In the genomic region with DNA sequence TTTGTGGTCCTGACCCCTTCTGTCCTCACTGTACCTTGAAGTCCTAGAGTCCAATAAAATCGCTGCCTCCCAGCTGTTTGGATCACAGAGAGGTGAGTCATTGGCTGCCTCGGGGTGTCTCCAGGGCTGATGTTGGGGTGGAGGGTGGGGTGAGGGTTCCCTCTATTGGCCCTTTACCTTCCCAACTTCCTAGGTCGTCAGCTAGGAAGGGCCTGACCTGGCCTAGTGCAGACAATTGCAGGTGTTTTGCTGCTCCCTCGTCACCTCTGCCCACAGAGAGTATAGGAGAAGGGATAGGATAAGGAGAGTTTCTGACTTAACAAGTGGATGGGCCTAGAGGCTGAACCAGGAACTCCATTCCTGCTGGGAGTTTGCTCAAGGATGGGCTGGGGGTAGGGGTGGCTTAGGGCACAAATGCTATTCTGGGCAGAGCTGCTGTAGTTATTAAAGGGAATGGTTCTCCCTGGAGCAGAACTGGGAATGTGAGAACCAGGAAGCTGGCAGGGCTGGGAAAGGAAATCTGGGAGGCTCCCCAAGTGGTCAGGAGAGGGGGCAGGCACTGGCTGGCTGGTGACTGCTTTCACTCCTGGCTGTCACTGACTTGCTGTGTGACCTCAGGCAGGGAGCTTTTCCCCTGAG, we compare ENCODE assay signal across 8 cellular contexts. TPM values are rescaled to one million over a fixed set of nuclear protein-coding genes. Genes with fewer than 3 reads are reported as not detected.
A peak's percentile ranks its signal among the peaks of the same experiment; 100 is the strongest.
DNase-seq lines count a peak whose midpoint lies in the region; ATAC-seq lines count a peak whose summit lies in the region.

No MANE protein-coding gene starts in this region.

- H3K9me3 Mint-ChIP-seq in naive thymus-derived CD4-positive, alpha-beta T cell, result peaks cover 0 to 8% (median 0%) of the 10 kb centered on the region in 11 donors

- peak; percentile 15 for DNase-seq in stimulated activated CD4-positive, alpha-beta T cell treated with anti-CD3 and anti-CD28 coated beads, Interleukin-1b, Interleukin-23, amount 100 ng/mL, for 48 hours
- no peak for DNase-seq in stimulated activated CD4-positive, alpha-beta T cell treated with anti-CD3 and anti-CD28 coated beads, Interleukin-4, amount 100 ng/mL, for 1 hour
- DNase-seq in SJCRH30, result peak; percentile 78 to 79
- no peak for DNase-seq in epithelial cell of prostate (ENCODE audit: low read depth, low spot score)
- peak in 1 of 9 donors; percentile 32 for DNase-seq in naive thymus-derived CD4-positive, alpha-beta T cell
- no peak for DNase-seq in activated CD4-positive, CD25-positive, alpha-beta regulatory T cell treated with anti-CD3 and anti-CD28 coated beads, Interleukin-2, amount 50 U/mL, for 72 hours
- DNase-seq in NCI-H146 (lab: John Stamatoyannopoulos, UW), result no peak
- DNase-seq in NCI-H2171 treated with DMSO at 0.1 percent for 48 hours (lab: John Stamatoyannopoulos, UW), result no peak

- ATAC-seq in naive thymus-derived CD4-positive, alpha-beta T cell, result no peak

- no peaks in the 10 kb centered on the region for H3K27me3 ChIP-seq in SJCRH30
- H3K27me3 ChIP-seq in naive thymus-derived CD4-positive, alpha-beta T cell (ENCODE audit: control insufficient read depth in 2 of 2, insufficient read depth in 2 of 2, low read length in 2 of 2), result no peaks in the 10 kb centered on the region

- CTCF ChIA-PET in naive thymus-derived CD4-positive, alpha-beta T cell (lab: Charles Lee), result interaction anchor here (0.6 to 3.5 kb wide), 4 partner anchors 65 to 1928 kb away, joined by 3 to 32 read pairs (median 4); no protein-coding TSS in a partner anchor

- peak overlapping the region; percentile 23 to 100 (median 97) for H3K27ac Mint-ChIP-seq in naive thymus-derived CD4-positive, alpha-beta T cell

- peaks cover 0 to 1% (median 0%) of the 10 kb centered on the region in 5 donors for H3K36me3 Mint-ChIP-seq in naive thymus-derived CD4-positive, alpha-beta T cell

- intact Hi-C loops in naive thymus-derived CD4-positive, alpha-beta T cell (cut with micrococcal nuclease), result loop anchor here (5.0 to 10.0 kb wide), 4 partner anchors 119 to 711 kb away; a partner anchor contains a TSS

- POLR2A ChIA-PET in naive thymus-derived CD4-positive, alpha-beta T cell (lab: Charles Lee), result interaction anchor here (0.7 kb wide), 1 partner anchor 1038 kb away, joined by 3 read pairs; no protein-coding TSS in a partner anchor

- peak overlapping the region; percentile 88 to 98 (median 92) for H3K4me3 Mint-ChIP-seq in naive thymus-derived CD4-positive, alpha-beta T cell

- peaks cover 0 to 28% (median 6%) of the 10 kb centered on the region in 5 donors for H3K27me3 Mint-ChIP-seq in naive thymus-derived CD4-positive, alpha-beta T cell

- H3K4me1 Mint-ChIP-seq in naive thymus-derived CD4-positive, alpha-beta T cell, result peaks cover 19 to 42% (median 29%) of the 10 kb centered on the region in 7 donors

- H3K27ac ChIP-seq in SJCRH30 (peak overlapping the region; percentile 70), epithelial cell of prostate (peak overlapping the region; percentile 90)
- peak overlapping the region; percentile 94 for H3K27ac ChIP-seq in naive thymus-derived CD4-positive, alpha-beta T cell (ENCODE audit: low read depth, low read length)

- no peaks in the 10 kb centered on the region for H3K9me3 ChIP-seq in SJCRH30 (replicated peaks)
- H3K9me3 ChIP-seq in naive thymus-derived CD4-positive, alpha-beta T cell (ENCODE audit: control insufficient read depth in 2 of 3, low read length in 3 of 3), result no peaks in the 10 kb centered on the region

- peaks cover 17% of the 10 kb centered on the region for H3K4me1 ChIP-seq in SJCRH30
- H3K4me1 ChIP-seq in naive thymus-derived CD4-positive, alpha-beta T cell (ENCODE audit: control insufficient read depth in 2 of 2, insufficient read depth in 2 of 2, low read length in 2 of 2), result peaks cover 6 to 11% of the 10 kb centered on the region in 2 donors

- no peaks in the 10 kb centered on the region for H3K36me3 ChIP-seq in SJCRH30
- H3K36me3 ChIP-seq in naive thymus-derived CD4-positive, alpha-beta T cell (ENCODE audit: control insufficient read depth in 2 of 3, insufficient read depth in 3 of 3, low read length in 3 of 3), result no peaks in the 10 kb centered on the region

- peak overlapping the region; percentile 82 for H3K4me3 ChIP-seq in SJCRH30
- H3K4me3 ChIP-seq in naive thymus-derived CD4-positive, alpha-beta T cell (ENCODE audit: low read length), result peak overlapping the region; percentile 59

RNA-seq across cellular contexts. Expression of a gene that starts 1.4 kb away (rescaled TPM):
- total RNA-seq in SJCRH30 (2014; rRNA removed; shearing (Covaris generic)), result 4.9 and 5.8 TPM in 2 replicates
- 10 to 100 TPM in 2 of 5 experiments, 1 to 10 TPM in 3; 1.2 to 41.4 (median 1.5) TPM for total RNA-seq in naive thymus-derived CD4-positive, alpha-beta T cell
- under 1 TPM; 0.04 to 0.44 TPM for polyA plus RNA-seq in naive thymus-derived CD4-positive, alpha-beta T cell

RNA-seq across cellular contexts. Expression of a gene that starts 28.6 kb away (rescaled TPM):
- 48.2 and 50.5 TPM in 2 replicates for total RNA-seq in SJCRH30 (2014; rRNA removed; shearing (Covaris generic))
- 10 to 100 TPM in 4 of 5 experiments, 1 to 10 TPM in 1; 8.6 to 21.3 (median 16.1) TPM for total RNA-seq in naive thymus-derived CD4-positive, alpha-beta T cell
- polyA plus RNA-seq in naive thymus-derived CD4-positive, alpha-beta T cell, result 10 to 100 TPM; 27.9 to 34.5 TPM

Comparison
In these comparisons a context has a peak if more than half of its experiments do, and no peak if none do; other contexts are left out.
1. DNase-seq: peak in stimulated activated CD4-positive, alpha-beta T cell treated with anti-CD3 and anti-CD28 coated beads, Interleukin-1b, Interleukin-23, amount 100 ng/mL, for 48 hours (single experiment) and SJCRH30 (2 of 2); none in stimulated activated CD4-positive, alpha-beta T cell treated with anti-CD3 and anti-CD28 coated beads, Interleukin-4, amount 100 ng/mL, for 1 hour (single experiment), epithelial cell of prostate (single experiment), activated CD4-positive, CD25-positive, alpha-beta regulatory T cell treated with anti-CD3 and anti-CD28 coated beads, Interleukin-2, amount 50 U/mL, for 72 hours (single experiment), NCI-H146 (single experiment) and NCI-H2171 treated with DMSO at 0.1 percent for 48 hours (single experiment).
2. Peak in every context shown above with its lines, with median percentiles within 50 percentile points of each other: H3K27ac ChIP-seq.